In genomic region chr14:100078216-100078780, GRCh38 we compare ENCODE assay signal across 10 cellular contexts. TPM values are rescaled to one million over a fixed set of nuclear protein-coding genes. Genes with fewer than 3 reads are reported as not detected.
A peak's percentile ranks its signal among the peaks of the same experiment; 100 is the strongest.
DNase-seq lines count a peak whose midpoint lies in the region; ATAC-seq, FAIRE-seq and TF ChIP-seq lines count a peak whose summit lies in the region.
"Had no signal": no experiment of that assay in that cellular context is flagged by ENCODE, and none has a peak within 500 bp of the region (broad histone marks: within the 10 kb centered on the region; RNA-seq: fewer than 3 reads in every experiment).

No MANE protein-coding gene starts in this region.

- peaks cover 99% of the 10 kb centered on the region for H3K4me1 ChIP-seq in BLaER1
- peaks cover 47% of the 10 kb centered on the region for H3K4me1 ChIP-seq in GM12878 (ENCODE audit: control insufficient read depth, insufficient read depth, low read length)
- H3K4me1 ChIP-seq in vagina: peaks cover 53% of the 10 kb centered on the region

- H3K27ac Mint-ChIP-seq in natural killer cell: peak overlapping the region; percentile 93

- no peaks in the 10 kb centered on the region for H3K27me3 Mint-ChIP-seq in natural killer cell (ENCODE audit: low read depth in 2 of 2)

- peaks cover 66% of the 10 kb centered on the region for H3K79me2 ChIP-seq in GM12878 (ENCODE audit: control insufficient read depth, insufficient read depth, low read length)

- H3K4me3 Mint-ChIP-seq in natural killer cell: peak overlapping the region; percentile 83

- TF ChIP-seq RAD21 in GM12878 (IDR thresholded peaks at IDR 0.05; ENCODE audit: insufficient read depth, low read depth, low read length): no peak

- DNase-seq in Jurkat, Clone E6-1 (ENCODE audit: low read depth, low spot score): no peak
- DNase-seq in GM12878 (ENCODE audit: low read depth, low spot score) (no peak), natural killer cell (no peak), foreskin melanocyte (no peak), NCI-H524 treated with DMSO at 0.1 percent for 48 hours (lab: John Stamatoyannopoulos, UW) (no peak), vagina (ENCODE audit: extremely low spot score in 2 of 2) (no peak), AG20443 (ENCODE audit: low spot score) (no peak)
- DNase-seq: right lobe of liver had no signal

- no peak for FAIRE-seq in GM12878 (lab: Jason Lieb, UNC)

- CTCF ChIA-PET in GM12878 (lab: Yijun Ruan, JAX): interaction anchor here (0.6 to 5.1 kb wide), 5 partner anchors 9 to 30 kb away, joined by 3 to 37 read pairs (median 4); no protein-coding TSS in a partner anchor

- TF ChIP-seq CTCF in GM12878 (IDR thresholded peaks at IDR 0.05 in 2 of 3, conservative IDR thresholded peaks at IDR 0.05 in 1 of 3; ENCODE audit: control insufficient read depth in 2 of 3, extremely low read depth in 1 of 3, insufficient read depth in 1 of 3, low read depth in 3 of 3, low read length in 3 of 3) (no peak), natural killer cell (IDR thresholded peaks at IDR 0.05) (no peak), vagina (IDR thresholded peaks at IDR 0.05) (no peak)

- H3K4me3 ChIP-seq in BLaER1 (no peak overlapping the region), GM12878 (no peak overlapping the region), vagina (no peak overlapping the region)
- H3K4me3 ChIP-seq in Jurkat, Clone E6-1 (ENCODE audit: low read length): peak overlapping the region; percentile 35
- H3K4me3 ChIP-seq: right lobe of liver had no signal

- in situ Hi-C loops in GM12878 (cut with MboI): no loop called here

- SMC1A ChIA-PET in GM12878 (lab: Charles Lee; ENCODE audit: uncharacterized antibody, unreplicated experiment): interaction anchor here (1.9 to 2.7 kb wide), 3 partner anchors 7 to 29 kb away, joined by 8 to 12 read pairs (median 8); no protein-coding TSS in a partner anchor

- no peak for TF ChIP-seq EP300 in GM12878 (IDR thresholded peaks at IDR 0.05; ENCODE audit: borderline replicate concordance in 1 of 2, control insufficient read depth in 1 of 2, low read depth in 2 of 2, low read length in 2 of 2)

- H3K4me1 Mint-ChIP-seq in natural killer cell: peaks cover 96 to 97% of the 10 kb centered on the region in 2 donors

- intact Hi-C loops in GM12878 (cut with micrococcal nuclease; ENCODE audit: unreplicated experiment): no loop called here
- intact Hi-C loops in natural killer cell (cut with micrococcal nuclease): loop anchor here (2.0 to 10.0 kb wide), 2 partner anchors 13 to 1647 kb away; partner anchors contain the start of gene EVL
- intact Hi-C loops in vagina (cut with DNase I): no loop called here

- no peaks in the 10 kb centered on the region for H3K9me3 Mint-ChIP-seq in natural killer cell

- H3K36me3 ChIP-seq in BLaER1 (peaks cover 23% of the 10 kb centered on the region), GM12878 (ENCODE audit: control insufficient read depth in 2 of 2, insufficient read depth in 2 of 2, low read length in 1 of 2) (peaks cover 6 to 10% of the 10 kb centered on the region in 2 experiments; a peak in 3 of 4 replicates), vagina (no peaks in the 10 kb centered on the region)
- H3K36me3 ChIP-seq: right lobe of liver had no signal

- H3K27me3 ChIP-seq in BLaER1: no peaks in the 10 kb centered on the region
- no peaks in the 10 kb centered on the region for H3K27me3 ChIP-seq in GM12878 (replicated peaks in 1 of 2; ENCODE audit: control insufficient read depth in 2 of 2, insufficient read depth in 2 of 2, low read length in 1 of 2)
- H3K27me3 ChIP-seq in vagina: no peaks in the 10 kb centered on the region
- H3K27me3 ChIP-seq: right lobe of liver had no signal

- no TSS peak for BruUV-seq in GM12878 (replicated peaks; lab: Mats Ljungman, UMichigan)

- H3K27ac ChIP-seq in BLaER1 (peak overlapping the region; percentile 54), GM12878 (ENCODE audit: control insufficient read depth, insufficient read depth) (peak overlapping the region; percentile 63), vagina (no peak overlapping the region)
- H3K27ac ChIP-seq: KMS-11, right lobe of liver had no signal

- TF ChIP-seq POLR2A in GM12878 (IDR thresholded peaks at IDR 0.05; ENCODE audit: low read depth, low read length) (no peak), vagina (IDR thresholded peaks at IDR 0.05) (no peak)

- no peaks in the 10 kb centered on the region for H3K9me3 ChIP-seq in BLaER1
- no peaks in the 10 kb centered on the region for H3K9me3 ChIP-seq in GM12878 (replicated peaks; ENCODE audit: control insufficient read depth, insufficient read depth, low read length)
- H3K9me3 ChIP-seq in vagina: no peaks in the 10 kb centered on the region
- H3K9me3 ChIP-seq: right lobe of liver had no signal

- H4K20me1 ChIP-seq in BLaER1 (peaks cover 97% of the 10 kb centered on the region), GM12878 (ENCODE audit: control insufficient read depth, insufficient read depth) (0 out of 2 replicates have a peak, but pooled peaks cover 4% of the 10 kb centered on the region)

- H2AFZ ChIP-seq in GM12878 (ENCODE audit: control insufficient read depth, low read depth, low read length): no peak overlapping the region

- 83% methylated on average over 9 of the region's 9 CpGs for WGBS in GM12878 (ENCODE audit: insufficient coverage, insufficient replicate concordance, low lambda C conversion rate, missing lambda C conversion rate)

- H3K9ac ChIP-seq in BLaER1 (peak overlapping the region; percentile 56; the same call in 1 of the 2 replicates), GM12878 (ENCODE audit: control insufficient read depth, insufficient read depth, low read length) (no peak overlapping the region)
- H3K9ac ChIP-seq: KMS-11 had no signal

- RAD21 ChIA-PET in GM12878 (lab: Charles Lee; ENCODE audit: unreplicated experiment): interaction anchor here (1.1 to 1.5 kb wide), 3 partner anchors 12 to 19 kb away, joined by 3 to 5 read pairs (median 4); partner anchors contain the start of gene EVL

- H3K36me3 Mint-ChIP-seq in natural killer cell: peaks cover 8% of the 10 kb centered on the region

- H3K4me2 ChIP-seq in BLaER1: peak overlapping the region; percentile 85
- H3K4me2 ChIP-seq in GM12878 (ENCODE audit: control insufficient read depth, insufficient read depth): 0 out of 2 replicates have a peak overlapping the region, but pooled peaks have one; percentile 0
- H3K4me2 ChIP-seq: KMS-11 had no signal

- ATAC-seq in GM12878 (no peak), natural killer cell (no peak)

- POLR2A ChIA-PET in GM12878 (lab: Charles Lee): interaction anchor here (1.0 to 2.3 kb wide), 2 partner anchors 9 to 12 kb away, joined by 5 to 17 read pairs; no protein-coding TSS in a partner anchor

TF ChIP-seq in GM12878, 131 proteins besides CTCF, POLR2A, EP300 and RAD21 (continues in another document):
- TF ChIP-seq BACH1 (IDR thresholded peaks at IDR 0.05; ENCODE audit: borderline replicate concordance) (no peak), BCL11A (IDR thresholded peaks at IDR 0.05; ENCODE audit: low read depth, low read length) (no peak), NKRF (conservative IDR thresholded peaks at IDR 0.05) (no peak), PAX5 (IDR thresholded peaks at IDR 0.05; ENCODE audit: borderline replicate concordance, low read depth, low read length) (no peak), YBX1 (IDR thresholded peaks at IDR 0.05) (no peak)

RNA-seq across cellular contexts. Expression of gene EVL, which starts 13.1 kb away (rescaled TPM):
- 261 TPM for polyA plus RNA-seq in Jurkat, Clone E6-1 (2012; ENCODE audit: insufficient read depth, insufficient read length)
- 1,242 and 1,365 TPM in 2 replicates for total RNA-seq in GM12878 (2013; cell fraction: nucleolus; rRNA removed)
- total RNA-seq in GM12878 (2014; rRNA removed) (92.2 and 98.6 TPM in 2 replicates), GM12878 (2014; rRNA removed; fragmentation: Illumina TruSeq; extraction: Trizol) (87.4 and 87.6 TPM in 2 replicates), GM12878 (2021) (104 and 112 TPM in 2 replicates), natural killer cell (1,000 to 10,000 TPM in 1 of 3 donors, 100 to 1,000 TPM in 2; 882 to 1,108 (median 986) TPM), vagina (112 TPM)
- polyA plus RNA-seq in GM12878 (2011; ENCODE audit: low read depth): 102 TPM
- polyA plus RNA-seq in GM12878 (2011; rRNA removed) (226 and 341 TPM in 2 replicates), GM12878 (2014; fragmentation: Illumina TruSeq; extraction: Trizol) (115 and 128 TPM in 2 replicates), GM12878 (2014; fragmentation: Nextera tagmentation; extraction: Ambion mirVana) (10 to 100 TPM; 11.9 to 13.6 TPM), GM12878 (2014; rRNA removed) (118 and 128 TPM in 2 replicates), GM12878 (2016; fragmentation: Nextera tagmentation; extraction: Ambion mirVana) (10 to 100 TPM; 33.5 to 35.4 TPM)
- 282 and 297 TPM in 2 replicates for polyA plus RNA-seq in GM12878 (2011; cell fraction: cytosol; rRNA removed)
- polyA plus RNA-seq in GM12878 (2011; cell fraction: nucleus; rRNA removed): 1,111 and 1,225 TPM in 2 replicates
- 138 and 162 TPM in 2 replicates for polyA plus RNA-seq in GM12878 (2012)
- 273 and 309 TPM in 2 replicates for polyA minus RNA-seq in GM12878 (2011; rRNA and poly(A)+ RNA removed)
- 71.8 and 79.0 TPM in 2 replicates for polyA minus RNA-seq in GM12878 (2011; cell fraction: cytosol; rRNA and poly(A)+ RNA removed)
- polyA minus RNA-seq in GM12878 (2011; cell fraction: nucleus; rRNA and poly(A)+ RNA removed): 230 and 324 TPM in 2 replicates
